ENCODE assay signal across 1 cellular context in the genomic region with DNA sequence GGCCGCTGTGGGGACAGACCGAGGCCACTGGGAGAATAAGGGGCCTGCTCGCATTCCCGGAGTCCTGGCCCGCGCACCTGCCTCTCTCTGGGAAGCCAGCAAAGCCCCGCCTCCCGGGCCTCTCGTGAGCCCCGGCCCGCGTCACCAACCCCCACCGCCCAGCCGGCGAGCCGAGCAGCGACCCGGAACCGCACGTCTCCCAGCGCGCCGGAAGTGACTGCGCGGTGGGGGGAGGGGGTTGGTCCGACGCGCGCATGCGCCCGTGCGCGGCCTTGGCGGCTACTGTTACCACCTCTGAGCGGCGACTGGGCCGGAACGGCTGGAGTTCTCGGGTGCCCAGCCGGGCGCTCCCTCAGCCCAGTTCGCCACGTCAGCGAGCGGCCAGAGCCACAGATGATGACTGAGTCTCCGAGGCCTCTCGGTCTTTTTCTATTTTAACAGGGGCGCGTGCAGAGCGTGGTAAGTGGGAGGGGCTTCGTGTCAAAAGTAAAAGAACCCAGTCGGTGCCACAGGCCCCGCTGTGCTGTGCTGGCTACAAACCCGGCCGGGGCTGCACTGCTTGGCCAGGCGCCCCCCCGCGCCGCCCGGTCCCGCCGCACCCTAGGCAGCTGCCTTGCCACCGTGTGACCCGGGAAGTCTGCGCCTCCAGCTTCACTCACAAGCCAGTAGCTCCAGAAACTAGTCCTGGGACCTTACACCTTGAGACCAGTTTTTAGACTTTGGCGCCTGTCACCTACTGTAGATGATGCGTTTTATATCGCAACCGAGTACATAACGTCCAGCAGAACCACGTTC.
TF ChIP-seq lines count a peak whose summit lies in the region.

A gene with protein sequence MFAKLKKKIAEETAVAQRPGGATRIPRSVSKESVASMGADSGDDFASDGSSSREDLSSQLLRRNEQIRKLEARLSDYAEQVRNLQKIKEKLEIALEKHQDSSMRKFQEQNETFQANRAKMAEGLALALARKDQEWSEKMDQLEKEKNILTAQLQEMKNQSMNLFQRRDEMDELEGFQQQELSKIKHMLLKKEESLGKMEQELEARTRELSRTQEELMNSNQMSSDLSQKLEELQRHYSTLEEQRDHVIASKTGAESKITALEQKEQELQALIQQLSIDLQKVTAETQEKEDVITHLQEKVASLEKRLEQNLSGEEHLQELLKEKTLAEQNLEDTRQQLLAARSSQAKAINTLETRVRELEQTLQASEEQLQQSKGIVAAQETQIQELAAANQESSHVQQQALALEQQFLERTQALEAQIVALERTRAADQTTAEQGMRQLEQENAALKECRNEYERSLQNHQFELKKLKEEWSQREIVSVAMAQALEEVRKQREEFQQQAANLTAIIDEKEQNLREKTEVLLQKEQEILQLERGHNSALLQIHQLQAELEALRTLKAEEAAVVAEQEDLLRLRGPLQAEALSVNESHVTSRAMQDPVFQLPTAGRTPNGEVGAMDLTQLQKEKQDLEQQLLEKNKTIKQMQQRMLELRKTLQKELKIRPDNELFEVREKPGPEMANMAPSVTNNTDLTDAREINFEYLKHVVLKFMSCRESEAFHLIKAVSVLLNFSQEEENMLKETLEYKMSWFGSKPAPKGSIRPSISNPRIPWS (minus strand): TSS at position 190 of the 795 bp plus-strand sequence. CDS start 2,372 bp downstream, outside the sequence.

TF ChIP-seq in HepG2, 621 proteins besides CTCF, POLR2A, EP300 and RAD21 (continued from another document and continues in another):
- TF ChIP-seq FOXP1 (IDR thresholded peaks at IDR 0.05) (no peak), FOXP1 (CRISPR knock-in tag; IDR thresholded peaks at IDR 0.05) (no peak), ZSCAN30 (CRISPR knock-in tag; IDR thresholded peaks at IDR 0.05) (no peak), HNF4A (CRISPR knock-in tag; IDR thresholded peaks at IDR 0.05) (no peak), BORCS8-MEF2B (CRISPR knock-in tag; IDR thresholded peaks at IDR 0.05) (peak; percentile 69; the same call in 1 of the 2 replicates), CENPT (CRISPR knock-in tag; IDR thresholded peaks at IDR 0.05; ENCODE audit: low read depth) (no peak), HOXA7 (CRISPR knock-in tag; IDR thresholded peaks at IDR 0.05) (no peak), ZNF501 (CRISPR knock-in tag; IDR thresholded peaks at IDR 0.05) (peak; percentile 82), ZFP36L2 (CRISPR knock-in tag; IDR thresholded peaks at IDR 0.05) (no peak), AGO2 (optimal IDR thresholded peaks at IDR 0.05; ENCODE audit: low read depth, low read length) (peak; percentile 78), PHF5A (CRISPR knock-in tag; IDR thresholded peaks at IDR 0.05; ENCODE audit: low read depth, unreplicated experiment) (peak; percentile 78)
- TF ChIP-seq, protein P1, sequence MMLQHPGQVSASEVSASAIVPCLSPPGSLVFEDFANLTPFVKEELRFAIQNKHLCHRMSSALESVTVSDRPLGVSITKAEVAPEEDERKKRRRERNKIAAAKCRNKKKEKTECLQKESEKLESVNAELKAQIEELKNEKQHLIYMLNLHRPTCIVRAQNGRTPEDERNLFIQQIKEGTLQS (CRISPR knock-in tag; IDR thresholded peaks at IDR 0.05) = peak; percentile 15; the same call in 1 of the 2 replicates
- TF ChIP-seq, protein P2, sequence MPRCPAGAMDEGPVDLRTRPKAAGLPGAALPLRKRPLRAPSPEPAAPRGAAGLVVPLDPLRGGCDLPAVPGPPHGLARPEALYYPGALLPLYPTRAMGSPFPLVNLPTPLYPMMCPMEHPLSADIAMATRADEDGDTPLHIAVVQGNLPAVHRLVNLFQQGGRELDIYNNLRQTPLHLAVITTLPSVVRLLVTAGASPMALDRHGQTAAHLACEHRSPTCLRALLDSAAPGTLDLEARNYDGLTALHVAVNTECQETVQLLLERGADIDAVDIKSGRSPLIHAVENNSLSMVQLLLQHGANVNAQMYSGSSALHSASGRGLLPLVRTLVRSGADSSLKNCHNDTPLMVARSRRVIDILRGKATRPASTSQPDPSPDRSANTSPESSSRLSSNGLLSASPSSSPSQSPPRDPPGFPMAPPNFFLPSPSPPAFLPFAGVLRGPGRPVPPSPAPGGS (CRISPR knock-in tag; IDR thresholded peaks at IDR 0.05) = no peak
- TF ChIP-seq, protein P3, sequence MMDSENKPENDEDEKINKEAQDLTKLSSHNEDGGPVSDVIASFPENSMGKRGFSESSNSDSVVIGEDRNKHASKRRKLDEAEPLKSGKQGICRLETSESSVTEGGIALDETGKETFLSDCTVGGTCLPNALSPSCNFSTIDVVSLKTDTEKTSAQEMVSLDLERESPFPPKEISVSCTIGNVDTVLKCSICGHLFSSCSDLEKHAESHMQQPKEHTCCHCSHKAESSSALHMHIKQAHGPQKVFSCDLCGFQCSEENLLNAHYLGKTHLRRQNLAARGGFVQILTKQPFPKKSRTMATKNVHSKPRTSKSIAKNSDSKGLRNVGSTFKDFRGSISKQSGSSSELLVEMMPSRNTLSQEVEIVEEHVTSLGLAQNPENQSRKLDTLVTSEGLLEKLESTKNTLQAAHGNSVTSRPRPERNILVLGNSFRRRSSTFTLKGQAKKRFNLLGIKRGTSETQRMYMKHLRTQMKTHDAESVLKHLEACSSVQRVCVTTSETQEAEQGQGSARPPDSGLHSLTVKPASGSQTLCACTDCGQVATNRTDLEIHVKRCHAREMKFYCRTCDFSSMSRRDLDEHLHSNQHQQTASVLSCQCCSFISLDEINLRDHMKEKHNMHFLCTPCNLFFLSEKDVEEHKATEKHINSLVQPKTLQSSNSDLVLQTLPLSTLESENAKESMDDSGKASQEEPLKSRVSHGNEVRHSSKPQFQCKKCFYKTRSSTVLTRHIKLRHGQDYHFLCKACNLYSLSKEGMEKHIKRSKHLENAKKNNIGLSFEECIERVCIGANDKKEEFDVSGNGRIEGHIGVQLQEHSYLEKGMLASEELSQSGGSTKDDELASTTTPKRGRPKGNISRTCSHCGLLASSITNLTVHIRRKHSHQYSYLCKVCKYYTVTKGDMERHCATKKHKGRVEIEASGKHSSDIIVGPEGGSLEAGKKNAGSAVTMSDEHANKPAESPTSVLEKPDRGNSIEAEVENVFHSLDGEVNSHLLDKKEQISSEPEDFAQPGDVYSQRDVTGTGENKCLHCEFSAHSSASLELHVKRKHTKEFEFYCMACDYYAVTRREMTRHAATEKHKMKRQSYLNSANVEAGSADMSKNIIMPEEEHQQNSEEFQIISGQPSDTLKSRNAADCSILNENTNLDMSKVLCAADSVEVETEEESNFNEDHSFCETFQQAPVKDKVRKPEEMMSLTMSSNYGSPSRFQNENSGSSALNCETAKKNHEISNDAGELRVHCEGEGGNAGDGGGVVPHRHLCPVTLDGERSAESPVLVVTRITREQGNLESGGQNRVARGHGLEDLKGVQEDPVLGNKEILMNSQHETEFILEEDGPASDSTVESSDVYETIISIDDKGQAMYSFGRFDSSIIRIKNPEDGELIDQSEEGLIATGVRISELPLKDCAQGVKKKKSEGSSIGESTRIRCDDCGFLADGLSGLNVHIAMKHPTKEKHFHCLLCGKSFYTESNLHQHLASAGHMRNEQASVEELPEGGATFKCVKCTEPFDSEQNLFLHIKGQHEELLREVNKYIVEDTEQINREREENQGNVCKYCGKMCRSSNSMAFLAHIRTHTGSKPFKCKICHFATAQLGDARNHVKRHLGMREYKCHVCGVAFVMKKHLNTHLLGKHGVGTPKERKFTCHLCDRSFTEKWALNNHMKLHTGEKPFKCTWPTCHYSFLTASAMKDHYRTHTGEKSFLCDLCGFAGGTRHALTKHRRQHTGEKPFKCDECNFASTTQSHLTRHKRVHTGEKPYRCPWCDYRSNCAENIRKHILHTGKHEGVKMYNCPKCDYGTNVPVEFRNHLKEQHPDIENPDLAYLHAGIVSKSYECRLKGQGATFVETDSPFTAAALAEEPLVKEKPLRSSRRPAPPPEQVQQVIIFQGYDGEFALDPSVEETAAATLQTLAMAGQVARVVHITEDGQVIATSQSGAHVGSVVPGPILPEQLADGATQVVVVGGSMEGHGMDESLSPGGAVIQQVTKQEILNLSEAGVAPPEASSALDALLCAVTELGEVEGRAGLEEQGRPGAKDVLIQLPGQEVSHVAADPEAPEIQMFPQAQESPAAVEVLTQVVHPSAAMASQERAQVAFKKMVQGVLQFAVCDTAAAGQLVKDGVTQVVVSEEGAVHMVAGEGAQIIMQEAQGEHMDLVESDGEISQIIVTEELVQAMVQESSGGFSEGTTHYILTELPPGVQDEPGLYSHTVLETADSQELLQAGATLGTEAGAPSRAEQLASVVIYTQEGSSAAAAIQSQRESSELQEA (CRISPR knock-in tag; IDR thresholded peaks at IDR 0.05; ENCODE audit: not compliant biosample characterization) = peak; percentile 54
- TF ChIP-seq, protein P4, sequence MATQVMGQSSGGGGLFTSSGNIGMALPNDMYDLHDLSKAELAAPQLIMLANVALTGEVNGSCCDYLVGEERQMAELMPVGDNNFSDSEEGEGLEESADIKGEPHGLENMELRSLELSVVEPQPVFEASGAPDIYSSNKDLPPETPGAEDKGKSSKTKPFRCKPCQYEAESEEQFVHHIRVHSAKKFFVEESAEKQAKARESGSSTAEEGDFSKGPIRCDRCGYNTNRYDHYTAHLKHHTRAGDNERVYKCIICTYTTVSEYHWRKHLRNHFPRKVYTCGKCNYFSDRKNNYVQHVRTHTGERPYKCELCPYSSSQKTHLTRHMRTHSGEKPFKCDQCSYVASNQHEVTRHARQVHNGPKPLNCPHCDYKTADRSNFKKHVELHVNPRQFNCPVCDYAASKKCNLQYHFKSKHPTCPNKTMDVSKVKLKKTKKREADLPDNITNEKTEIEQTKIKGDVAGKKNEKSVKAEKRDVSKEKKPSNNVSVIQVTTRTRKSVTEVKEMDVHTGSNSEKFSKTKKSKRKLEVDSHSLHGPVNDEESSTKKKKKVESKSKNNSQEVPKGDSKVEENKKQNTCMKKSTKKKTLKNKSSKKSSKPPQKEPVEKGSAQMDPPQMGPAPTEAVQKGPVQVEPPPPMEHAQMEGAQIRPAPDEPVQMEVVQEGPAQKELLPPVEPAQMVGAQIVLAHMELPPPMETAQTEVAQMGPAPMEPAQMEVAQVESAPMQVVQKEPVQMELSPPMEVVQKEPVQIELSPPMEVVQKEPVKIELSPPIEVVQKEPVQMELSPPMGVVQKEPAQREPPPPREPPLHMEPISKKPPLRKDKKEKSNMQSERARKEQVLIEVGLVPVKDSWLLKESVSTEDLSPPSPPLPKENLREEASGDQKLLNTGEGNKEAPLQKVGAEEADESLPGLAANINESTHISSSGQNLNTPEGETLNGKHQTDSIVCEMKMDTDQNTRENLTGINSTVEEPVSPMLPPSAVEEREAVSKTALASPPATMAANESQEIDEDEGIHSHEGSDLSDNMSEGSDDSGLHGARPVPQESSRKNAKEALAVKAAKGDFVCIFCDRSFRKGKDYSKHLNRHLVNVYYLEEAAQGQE (IDR thresholded peaks at IDR 0.05; ENCODE audit: borderline replicate concordance in 1 of 2, low read depth in 1 of 2, low read length in 2 of 2) = peak in 1 of 2 experiments; percentile 14; a peak in 1 of 4 replicates
- TF ChIP-seq, protein P5, sequence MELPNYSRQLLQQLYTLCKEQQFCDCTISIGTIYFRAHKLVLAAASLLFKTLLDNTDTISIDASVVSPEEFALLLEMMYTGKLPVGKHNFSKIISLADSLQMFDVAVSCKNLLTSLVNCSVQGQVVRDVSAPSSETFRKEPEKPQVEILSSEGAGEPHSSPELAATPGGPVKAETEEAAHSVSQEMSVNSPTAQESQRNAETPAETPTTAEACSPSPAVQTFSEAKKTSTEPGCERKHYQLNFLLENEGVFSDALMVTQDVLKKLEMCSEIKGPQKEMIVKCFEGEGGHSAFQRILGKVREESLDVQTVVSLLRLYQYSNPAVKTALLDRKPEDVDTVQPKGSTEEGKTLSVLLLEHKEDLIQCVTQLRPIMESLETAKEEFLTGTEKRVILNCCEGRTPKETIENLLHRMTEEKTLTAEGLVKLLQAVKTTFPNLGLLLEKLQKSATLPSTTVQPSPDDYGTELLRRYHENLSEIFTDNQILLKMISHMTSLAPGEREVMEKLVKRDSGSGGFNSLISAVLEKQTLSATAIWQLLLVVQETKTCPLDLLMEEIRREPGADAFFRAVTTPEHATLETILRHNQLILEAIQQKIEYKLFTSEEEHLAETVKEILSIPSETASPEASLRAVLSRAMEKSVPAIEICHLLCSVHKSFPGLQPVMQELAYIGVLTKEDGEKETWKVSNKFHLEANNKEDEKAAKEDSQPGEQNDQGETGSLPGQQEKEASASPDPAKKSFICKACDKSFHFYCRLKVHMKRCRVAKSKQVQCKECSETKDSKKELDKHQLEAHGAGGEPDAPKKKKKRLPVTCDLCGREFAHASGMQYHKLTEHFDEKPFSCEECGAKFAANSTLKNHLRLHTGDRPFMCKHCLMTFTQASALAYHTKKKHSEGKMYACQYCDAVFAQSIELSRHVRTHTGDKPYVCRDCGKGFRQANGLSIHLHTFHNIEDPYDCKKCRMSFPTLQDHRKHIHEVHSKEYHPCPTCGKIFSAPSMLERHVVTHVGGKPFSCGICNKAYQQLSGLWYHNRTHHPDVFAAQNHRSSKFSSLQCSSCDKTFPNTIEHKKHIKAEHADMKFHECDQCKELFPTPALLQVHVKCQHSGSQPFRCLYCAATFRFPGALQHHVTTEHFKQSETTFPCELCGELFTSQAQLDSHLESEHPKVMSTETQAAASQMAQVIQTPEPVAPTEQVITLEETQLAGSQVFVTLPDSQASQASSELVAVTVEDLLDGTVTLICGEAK (IDR thresholded peaks at IDR 0.05) = peak; percentile 44; the same call in 1 of the 2 replicates
- TF ChIP-seq, protein P5 (CRISPR knock-in tag; IDR thresholded peaks at IDR 0.05) = peak; percentile 57; the same call in 1 of the 2 replicates
- TF ChIP-seq, protein P6, sequence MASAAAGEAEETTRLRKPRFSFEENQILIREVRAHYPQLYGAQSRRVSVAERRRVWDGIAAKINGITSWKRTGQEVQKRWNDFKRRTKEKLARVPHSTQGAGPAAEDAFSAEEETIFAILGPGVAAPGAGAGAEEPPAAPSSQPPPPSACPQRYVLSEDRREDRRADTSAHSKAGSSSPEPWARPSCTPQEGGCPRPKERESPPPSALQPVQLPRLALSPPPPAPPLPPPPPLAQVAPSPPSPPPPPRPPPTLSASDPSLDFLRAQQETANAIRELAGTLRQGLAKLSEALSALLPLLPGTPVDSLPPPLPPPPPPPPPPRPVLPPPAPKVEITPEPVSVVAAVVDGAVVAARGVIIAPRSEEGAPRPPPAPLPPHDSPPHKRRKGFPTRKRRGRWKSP (CRISPR knock-in tag; IDR thresholded peaks at IDR 0.05) = peak; percentile 57
